In the genomic region with DNA sequence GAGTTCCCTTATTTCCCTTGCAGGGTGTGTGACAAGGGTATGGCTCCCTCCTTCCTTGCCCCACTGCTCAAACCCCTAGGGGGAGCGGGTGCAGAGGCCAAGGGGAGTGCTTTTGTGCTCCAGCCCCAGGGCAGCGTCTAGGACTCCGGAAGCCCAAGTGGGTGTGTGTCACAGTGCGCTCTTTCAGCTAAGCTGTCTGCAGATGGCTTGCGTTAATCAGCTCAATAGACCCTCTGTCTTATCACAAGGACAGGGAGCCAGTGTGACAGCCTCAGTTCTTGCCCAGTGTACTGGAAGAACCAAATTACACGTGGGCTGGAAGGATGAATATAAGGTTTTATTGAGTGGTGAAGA, we compare ENCODE assay signal across 14 cellular contexts.
DNase-seq lines count a peak whose midpoint lies in the region; TF ChIP-seq lines count a peak whose summit lies in the region.
"Had no signal": no experiment of that assay in that cellular context is flagged by ENCODE, and none has a peak within 500 bp of the region (broad histone marks: within the 10 kb centered on the region; RNA-seq: fewer than 3 reads in every experiment).

No MANE protein-coding gene starts in this region.

- H3K27me3 Mint-ChIP-seq in neural crest cell (ENCODE audit: low read depth) = no peaks in the 10 kb centered on the region
- H3K27me3 Mint-ChIP-seq: activated CD4-positive, alpha-beta T cell treated with anti-CD3 and anti-CD28 coated beads, Interleukin-2, amount 10 ng/mL, durations not matched to agents 24 days and 14 days; B cell; dendritic cell treated with granulocyte-macrophage colony-stimulating factor and Interleukin-4, amounts not matched to agents 40 ng/mL and 50 ng/mL, for 4 days had no signal

- peaks cover 52% of the 10 kb centered on the region for H3K4me1 Mint-ChIP-seq in neural crest cell
- H3K4me1 Mint-ChIP-seq: activated CD4-positive, alpha-beta T cell treated with anti-CD3 and anti-CD28 coated beads, Interleukin-2, amount 10 ng/mL, durations not matched to agents 24 days and 14 days; B cell had no signal

- H3K27ac ChIP-seq in dorsolateral prefrontal cortex = peak overlapping the region in 7 of 59 donors; percentile 18 to 66 (median 33)
- H3K27ac ChIP-seq: HL-60 had no signal

- peaks cover 7% of the 10 kb centered on the region for H3K9me3 Mint-ChIP-seq in neural crest cell

- peak in 12 of 56 donors; percentile 9 to 32 (median 16) for TF ChIP-seq CTCF in dorsolateral prefrontal cortex (IDR thresholded peaks at IDR 0.05 in 54 of 56, conservative IDR thresholded peaks at IDR 0.05 in 2 of 56; ENCODE audit: low read depth in 1 of 56, partially characterized antibody in 56 of 56)
- TF ChIP-seq CTCF in neural crest cell (conservative IDR thresholded peaks at IDR 0.05) = no peak

- peak overlapping the region; percentile 41 for H3K4me3 Mint-ChIP-seq in neural crest cell
- H3K4me3 Mint-ChIP-seq: activated CD4-positive, alpha-beta T cell treated with anti-CD3 and anti-CD28 coated beads, Interleukin-2, amount 10 ng/mL, durations not matched to agents 24 days and 14 days; B cell; dendritic cell treated with granulocyte-macrophage colony-stimulating factor and Interleukin-4, amounts not matched to agents 40 ng/mL and 50 ng/mL, for 4 days had no signal

- peaks cover 14% of the 10 kb centered on the region for H3K36me3 Mint-ChIP-seq in neural crest cell (ENCODE audit: low read depth)

- H3K27ac Mint-ChIP-seq in neural crest cell (ENCODE audit: unreplicated experiment) = peak overlapping the region; percentile 93
- H3K27ac Mint-ChIP-seq: activated CD4-positive, alpha-beta T cell treated with anti-CD3 and anti-CD28 coated beads, Interleukin-2, amount 10 ng/mL, durations not matched to agents 24 days and 14 days; B cell; dendritic cell treated with granulocyte-macrophage colony-stimulating factor and Interleukin-4, amounts not matched to agents 40 ng/mL and 50 ng/mL, for 4 days had no signal

- intact Hi-C loops in dorsolateral prefrontal cortex (cut with DNase I) = loop anchor here in 1 of 2 donors (10.0 kb wide), 1 partner anchor 137 kb away; no protein-coding TSS in a partner anchor

- H3K4me3 ChIP-seq in dorsolateral prefrontal cortex = peak overlapping the region in 25 of 59 donors; percentile 2 to 51 (median 17)
- H3K4me3 ChIP-seq: tibial nerve had no signal

- DNase-seq in D341Med (ENCODE audit: low spot score) (peak; percentile 49), NCI-H1436 (lab: John Stamatoyannopoulos, UW) (peak; percentile 56), dorsolateral prefrontal cortex (peak in 9 of 10 donors; percentile 26 to 70 (median 62)), neural crest cell (ENCODE audit: low read depth, low spot score) (peak; percentile 58), cortex of kidney (lab: John Stamatoyannopoulos, UW) (no peak), cerebellar nuclear complex (lab: John Stamatoyannopoulos, UW) (no peak), T-helper 1 cell (no peak)
- no peak for DNase-seq in stimulated activated CD4-positive, alpha-beta T cell treated with anti-CD3 and anti-CD28 coated beads, Interleukin-1b, Interleukin-23, amount 100 ng/mL, for 48 hours
- DNase-seq: activated CD4-positive, alpha-beta T cell treated with anti-CD3 and anti-CD28 coated beads, Interleukin-2, amount 10 ng/mL, durations not matched to agents 24 days and 14 days; mesenchymal stem cell had no signal

- H3K27me3 ChIP-seq in dorsolateral prefrontal cortex = no peaks in the 10 kb centered on the region
- H3K27me3 ChIP-seq: tibial nerve had no signal

Comparison
In these comparisons a context has a peak if more than half of its experiments do, and no peak if none do; other contexts are left out.
1. DNase-seq: peak in D341Med (single experiment), NCI-H1436 (single experiment), dorsolateral prefrontal cortex (9 of 10) and neural crest cell (single experiment); none in cortex of kidney (single experiment), stimulated activated CD4-positive, alpha-beta T cell treated with anti-CD3 and anti-CD28 coated beads, Interleukin-1b, Interleukin-23, amount 100 ng/mL, for 48 hours (single experiment), cerebellar nuclear complex (0 of 2) and T-helper 1 cell (0 of 5).